Comparison of ENCODE assay signal across 27 cellular contexts in genomic region chr7:12013983-12014382, GRCh38.
"Had no signal": no experiment of that assay in that cellular context is flagged by ENCODE, and none has a peak within 500 bp of the region (broad histone marks: within the 10 kb centered on the region; RNA-seq: fewer than 3 reads in every experiment).

No MANE protein-coding gene starts in this region.

- ATAC-seq: activated CD4-positive, alpha-beta T cell treated with anti-CD3 and anti-CD28 coated beads for 36 hours; activated CD8-positive, alpha-beta memory T cell treated with anti-CD3 and anti-CD28 coated beads, Interleukin-2, amount 10 ng/mL, durations not matched to agents 7 days and 5 days; activated CD8-positive, alpha-beta T cell treated with anti-CD3 and anti-CD28 coated beads, Interleukin-2, amount 10 ng/mL, durations not matched to agents 7 days and 5 days; activated naive CD4-positive, alpha-beta T cell treated with anti-CD3 and anti-CD28 coated beads, Interleukin-2, amount 50 U/mL, for 72 hours; effector memory CD8-positive, alpha-beta T cell; esophagus mucosa; gastrocnemius medialis; heart left ventricle had no signal

- H3K27ac ChIP-seq: ascending aorta, gastrocnemius medialis, heart left ventricle had no signal

- H3K27me3 ChIP-seq: ascending aorta, gastrocnemius medialis, heart left ventricle had no signal

- DNase-seq: activated CD4-positive, alpha-beta memory T cell treated with anti-CD3 and anti-CD28 coated beads for 36 hours; activated CD4-positive, alpha-beta T cell treated with anti-CD3 and anti-CD28 coated beads for 36 hours; activated CD4-positive, alpha-beta T cell treated with anti-CD3 and anti-CD28 coated beads, Interleukin-2, amount 10 ng/mL, durations not matched to agents 24 days and 14 days; activated CD4-positive, CD25-positive, alpha-beta regulatory T cell; activated CD4-positive, CD25-positive, alpha-beta regulatory T cell treated with anti-CD3 and anti-CD28 coated beads, Interleukin-2, amount 50 U/mL, for 72 hours; activated CD8-positive, alpha-beta memory T cell treated with anti-CD3 and anti-CD28 coated beads, Interleukin-2, amount 10 ng/mL, durations not matched to agents 7 days and 5 days; activated CD8-positive, alpha-beta memory T cell treated with anti-CD3 and anti-CD28 coated beads, Interleukin-2, amount 50 U/mL, for 4 hours; activated CD8-positive, alpha-beta T cell treated with anti-CD3 and anti-CD28 coated beads, Interleukin-2, amount 10 ng/mL, durations not matched to agents 7 days and 5 days; activated gamma-delta T cell; activated naive CD4-positive, alpha-beta T cell; activated naive CD4-positive, alpha-beta T cell treated with anti-CD3 and anti-CD28 coated beads, Interleukin-2, amount 10 ng/mL, durations not matched to agents 7 days and 5 days; activated naive CD8-positive, alpha-beta T cell treated with anti-CD3 and anti-CD28 coated beads, Interleukin-2, amount 10 ng/mL, durations not matched to agents 7 days and 5 days; activated T-cell treated with anti-CD3 and anti-CD28 coated beads, Interleukin-2, amount 50 U/mL, for 1 hour; activated T-cell treated with anti-CD3 and anti-CD28 coated beads, Interleukin-2, amount 50 U/mL, for 48 hours; caudate nucleus; cortex of kidney; dermis blood vessel endothelial cell; effector CD4-positive, alpha-beta T cell; effector memory CD8-positive, alpha-beta T cell; foreskin fibroblast; gastrocnemius medialis; glutamatergic neuron; heart left ventricle; T-helper 2 cell had no signal

- H3K4me1 ChIP-seq: ascending aorta, gastrocnemius medialis, heart left ventricle had no signal

- H3K9me3 ChIP-seq: ascending aorta, gastrocnemius medialis, heart left ventricle had no signal

- H3K4me3 ChIP-seq: ascending aorta, gastrocnemius medialis, heart left ventricle had no signal

- H3K36me3 ChIP-seq: ascending aorta, gastrocnemius medialis, heart left ventricle had no signal
